Comparison of ENCODE assay signal across 20 cellular contexts in genomic region chr1:156638189-156638588, GRCh38. TPM values are rescaled to one million over a fixed set of nuclear protein-coding genes. Genes with fewer than 3 reads are reported as not detected.
DNase-seq lines count a peak whose midpoint lies in the region; ATAC-seq and TF ChIP-seq lines count a peak whose summit lies in the region.
"Had no signal": no experiment of that assay in that cellular context is flagged by ENCODE, and none has a peak within 500 bp of the region (broad histone marks: within the 10 kb centered on the region; RNA-seq: fewer than 3 reads in every experiment).

No MANE protein-coding gene starts in this region.

- ATAC-seq in HCT116 (0 out of 2 replicates have a peak, but pooled peaks have one; percentile 3), HG03095 (IDR thresholded peaks at IDR 0.05; ENCODE audit: unreplicated experiment) (no peak)
- ATAC-seq: CD8-positive, alpha-beta T cell had no signal

- H3K27me3 ChIP-seq in HCT116 (ENCODE audit: insufficient read depth, low read length) = no peaks in the 10 kb centered on the region
- peaks cover 57% of the 10 kb centered on the region for H3K27me3 ChIP-seq in A673 (replicated peaks; ENCODE audit: insufficient read depth, low read depth, low read length, poor library complexity)

- no peak for DNase-seq in HCT116 (ENCODE audit: low read depth, low spot score)
- DNase-seq in islet precursor cell = peak; percentile 46
- no peak for DNase-seq in A673 (ENCODE audit: low spot score)
- DNase-seq in SK-N-DZ (ENCODE audit: low spot score) = no peak
- DNase-seq: CD8-positive, alpha-beta T cell; DMS 273 treated with DMSO at 0.1 percent for 48 hours; GF-D8; GOT3; NCI-H1092 treated with DMSO at 0.1 percent for 48 hours; NCI-H1694; NCI-H2107; NCI-H2227 treated with DMSO at 0.1 percent for 48 hours; NCI-H524 treated with DMSO at 0.1 percent for 48 hours had no signal

- CTCF ChIA-PET in HCT116 (lab: Charles Lee) (interaction anchor here (5.9 kb wide), 1 partner anchor 9 kb away, joined by 33 read pairs; no protein-coding TSS in a partner anchor), A673 (lab: Charles Lee) (no interaction called here)

- H3K36me3 ChIP-seq in HCT116 (ENCODE audit: control insufficient read depth in 1 of 2, insufficient read depth in 2 of 2, low read length in 2 of 2) (peaks cover 6 to 8% of the 10 kb centered on the region in 2 experiments; a peak in 2 of 4 replicates), A673 (ENCODE audit: insufficient read depth, low read length, poor library complexity, severe bottlenecking) (no peaks in the 10 kb centered on the region)
- H3K36me3 ChIP-seq: BLaER1 had no signal

- no peaks in the 10 kb centered on the region for H3K9me3 ChIP-seq in HCT116 (ENCODE audit: control insufficient read depth in 1 of 2, insufficient read depth in 1 of 2, low read depth in 1 of 2, low read length in 2 of 2)
- H3K9me3 ChIP-seq in A673 (ENCODE audit: low read depth, low read length, poor library complexity, severe bottlenecking) = no peaks in the 10 kb centered on the region
- H3K9me3 ChIP-seq: BLaER1 had no signal

- H3K27ac ChIP-seq in HCT116 (ENCODE audit: low read depth, low read length) (no peak overlapping the region), cingulate gyrus (ENCODE audit: low read depth, low read length) (peak overlapping the region; percentile 75), temporal lobe (ENCODE audit: low read depth, low read length) (peak overlapping the region; percentile 54), A673 (ENCODE audit: low read depth, low read length, poor library complexity, severe bottlenecking) (no peak overlapping the region)
- H3K27ac ChIP-seq: BLaER1 had no signal

- no peak overlapping the region for H3K4me2 ChIP-seq in HCT116 (ENCODE audit: low read length)
- H3K4me2 ChIP-seq: BLaER1 had no signal

- H2AFZ ChIP-seq in HCT116 (ENCODE audit: low read depth, low read length, poor library complexity, severe bottlenecking) = no peak overlapping the region

- H3K4me1 ChIP-seq in HCT116 (ENCODE audit: control insufficient read depth in 1 of 2, insufficient read depth in 2 of 2, low read length in 2 of 2) (peaks cover 8 to 27% of the 10 kb centered on the region in 2 experiments; a peak in 3 of 4 replicates), A673 (ENCODE audit: insufficient read depth, low read length, poor library complexity, severe bottlenecking) (peaks cover 4% of the 10 kb centered on the region)

- no peak for TF ChIP-seq POLR2A in HCT116 (IDR thresholded peaks at IDR 0.05; ENCODE audit: borderline replicate concordance, extremely low read depth, insufficient read depth, insufficient read length)

- H3K79me2 ChIP-seq in HCT116 (ENCODE audit: insufficient read depth, low read length) = no peaks in the 10 kb centered on the region

- no peak for TF ChIP-seq RAD21 in HCT116 (IDR thresholded peaks at IDR 0.05; ENCODE audit: low read depth)

- TF ChIP-seq CTCF in HCT116 (IDR thresholded peaks at IDR 0.05 in 2 of 3, conservative IDR thresholded peaks at IDR 0.05 in 1 of 3; ENCODE audit: borderline replicate concordance in 1 of 3, insufficient read depth in 1 of 3, low read depth in 2 of 3, low read length in 2 of 3) (no peak), A673 (conservative IDR thresholded peaks at IDR 0.05; ENCODE audit: low read depth, low read length) (no peak)

- POLR2A ChIA-PET in HCT116 (lab: Charles Lee) (no interaction called here), A673 (lab: Charles Lee; ENCODE audit: low non-redundant PET) (no interaction called here)

- RAD21 ChIA-PET in HCT116 (lab: Charles Lee; ENCODE audit: low non-redundant PET in 1 of 2, low total read pairs in 2 of 2, uncharacterized antibody in 2 of 2, unreplicated experiment in 2 of 2) = no interaction called here

- intact Hi-C loops in HCT116 (cut with micrococcal nuclease) = no loop called here
- intact Hi-C loops in A673 (cut with micrococcal nuclease; ENCODE audit: unreplicated experiment) = no loop called here

- H3K4me3 ChIP-seq in HCT116 (replicated peaks in 1 of 2; ENCODE audit: low read depth in 1 of 2, low read length in 2 of 2) = no peak overlapping the region
- no peak overlapping the region for H3K4me3 ChIP-seq in A673 (ENCODE audit: low read depth, low read length, poor library complexity, severe bottlenecking)
- H3K4me3 ChIP-seq: BLaER1 had no signal

- no peaks in the 10 kb centered on the region for H4K20me1 ChIP-seq in HCT116 (ENCODE audit: insufficient read depth)

- H3K9ac ChIP-seq in HCT116 (ENCODE audit: low read length) = no peak overlapping the region
- H3K9ac ChIP-seq: BLaER1 had no signal

- BruUV-seq in HCT116 (replicated peaks; lab: Mats Ljungman, UMichigan) = no TSS peak
- BruUV-seq in A673 (replicated peaks; lab: Mats Ljungman, UMichigan) = no TSS peak

- H3K9me2 ChIP-seq in HCT116 (ENCODE audit: insufficient read depth) = no peaks in the 10 kb centered on the region

TF ChIP-seq in HCT116, 20 proteins besides CTCF, POLR2A, EP300 and RAD21:
- no peak for TF ChIP-seq CEBPB (IDR thresholded peaks at IDR 0.05; ENCODE audit: low read depth)
- peak; percentile 35; the same call in 1 of the 2 replicates for TF ChIP-seq JUND (IDR thresholded peaks at IDR 0.05)

RNA-seq across cellular contexts. Expression of gene BCAN, which starts 3.7 kb away (rescaled TPM):
- total RNA-seq in HCT116 (2021; ENCODE audit: unreplicated experiment) (not detected), temporal lobe (98.8 TPM), A673 (2021) (not detected in 2 replicates)
- 0.23 and 0.26 TPM in 2 replicates for polyA plus RNA-seq in HCT116 (2012)
- 0.50 TPM in 1 of 2 replicates, not detected in the other for polyA plus RNA-seq in SK-N-DZ (2014; cell fraction: cytosol; rRNA removed)
- polyA plus RNA-seq in SK-N-DZ (2014; cell fraction: nucleus; rRNA removed) = not detected in 2 replicates
- total RNA-seq: CD8-positive, alpha-beta T cell; Daoy had no signal

RNA-seq across cellular contexts. Expression of gene HAPLN2, which starts 19.0 kb away (rescaled TPM):
- 0.54 TPM for total RNA-seq in HCT116 (2021; ENCODE audit: unreplicated experiment)
- polyA plus RNA-seq in HCT116 (2012) = 0.47 and 0.60 TPM in 2 replicates
- total RNA-seq in temporal lobe = 0.98 TPM
- total RNA-seq in A673 (2021) = not detected in 2 replicates
- not detected in 2 replicates for polyA plus RNA-seq in SK-N-DZ (2014; cell fraction: cytosol; rRNA removed)
- 1.5 and 2.5 TPM in 2 replicates for polyA plus RNA-seq in SK-N-DZ (2014; cell fraction: nucleus; rRNA removed)
- total RNA-seq: MCF 10A, SK-MEL-5 had no signal

RNA-seq across cellular contexts. Expression of gene GPATCH4, which starts 36.9 kb away (rescaled TPM):
- 39.4 TPM for total RNA-seq in HCT116 (2021; ENCODE audit: unreplicated experiment)
- polyA plus RNA-seq in HCT116 (2012) = 24.9 and 33.0 TPM in 2 replicates
- total RNA-seq in temporal lobe = 5.4 TPM
- total RNA-seq in A673 (2021) = 66.8 and 84.2 TPM in 2 replicates
- polyA plus RNA-seq in SK-N-DZ (2014; cell fraction: cytosol; rRNA removed) = 23.0 and 26.2 TPM in 2 replicates
- 37.6 and 44.8 TPM in 2 replicates for polyA plus RNA-seq in SK-N-DZ (2014; cell fraction: nucleus; rRNA removed)

RNA-seq across cellular contexts. Expression of gene NES, which starts 39.0 kb away (rescaled TPM):
- total RNA-seq in HCT116 (2021; ENCODE audit: unreplicated experiment) = 8.4 TPM
- 3.6 and 5.2 TPM in 2 replicates for polyA plus RNA-seq in HCT116 (2012)
- total RNA-seq in temporal lobe = 47.2 TPM
- total RNA-seq in A673 (2021) = 8.7 and 12.3 TPM in 2 replicates
- 14.8 and 34.1 TPM in 2 replicates for polyA plus RNA-seq in SK-N-DZ (2014; cell fraction: cytosol; rRNA removed)
- polyA plus RNA-seq in SK-N-DZ (2014; cell fraction: nucleus; rRNA removed) = 38.7 and 46.8 TPM in 2 replicates
- total RNA-seq: CD8-positive, alpha-beta T cell; MCF 10A had no signal

RNA-seq across cellular contexts. Expression of gene NAXE, which starts 46.6 kb away (rescaled TPM):
- total RNA-seq in HCT116 (2021; ENCODE audit: unreplicated experiment) = 139 TPM
- polyA plus RNA-seq in HCT116 (2012) = 130 and 140 TPM in 2 replicates
- 24.8 TPM for total RNA-seq in temporal lobe
- total RNA-seq in A673 (2021) = 125 and 138 TPM in 2 replicates
- 86.4 and 99.9 TPM in 2 replicates for polyA plus RNA-seq in SK-N-DZ (2014; cell fraction: cytosol; rRNA removed)
- 46.6 and 66.0 TPM in 2 replicates for polyA plus RNA-seq in SK-N-DZ (2014; cell fraction: nucleus; rRNA removed)

Comparison
In these comparisons a context has a peak if more than half of its experiments do, and no peak if none do; other contexts are left out.
1. H3K27ac ChIP-seq: peak in cingulate gyrus (single experiment) and temporal lobe (single experiment); none in HCT116 (single experiment) and A673 (single experiment).
2. RNA of gene BCAN, which starts 3.7 kb away (total RNA-seq): 98.8 TPM in temporal lobe (single experiment); not detected in HCT116 (single experiment) and not detected in A673; every median in the first group is over 10 times any median in the second.